11 cellular contexts compared by ENCODE assay signal in the genomic region with DNA sequence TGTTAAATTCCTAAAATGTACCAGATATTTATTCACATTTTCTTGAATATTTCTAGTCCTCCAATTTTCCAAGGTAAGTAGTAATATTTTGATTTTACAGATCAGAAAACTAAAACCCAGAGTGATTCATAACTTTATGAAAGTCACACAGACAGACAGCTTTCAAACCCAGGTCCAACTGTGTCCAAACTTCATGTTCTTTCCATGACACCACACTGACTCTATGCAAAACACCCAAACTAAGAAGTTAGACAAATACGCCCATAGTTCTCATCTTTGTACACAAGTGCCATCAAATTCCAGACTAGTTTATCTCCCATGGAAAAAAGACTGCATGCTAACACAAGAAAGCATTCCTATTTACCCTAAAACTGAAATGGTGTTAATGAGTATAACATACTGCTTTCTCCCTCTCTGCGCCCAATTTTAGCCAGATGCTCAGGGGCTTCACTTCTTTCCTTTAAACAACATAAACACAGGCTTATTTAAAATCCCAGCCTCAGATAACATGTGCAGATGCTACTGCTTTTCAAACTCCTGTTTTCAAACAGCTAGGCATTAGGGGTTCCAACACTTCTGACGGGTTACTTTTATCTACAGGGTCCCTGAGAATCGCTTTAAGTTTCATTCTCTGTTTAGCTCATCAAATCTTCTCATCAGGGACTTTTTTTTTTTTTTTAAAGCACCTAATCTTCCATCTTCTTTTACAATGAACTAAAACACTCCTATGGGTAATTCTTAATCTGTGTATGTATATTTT. TPM values are rescaled to one million over a fixed set of nuclear protein-coding genes. Genes with fewer than 3 reads are reported as not detected.
A peak's percentile ranks its signal among the peaks of the same experiment; 100 is the strongest.
DNase-seq lines count a peak whose midpoint lies in the region; TF ChIP-seq lines count a peak whose summit lies in the region.
"Had no signal": no experiment of that assay in that cellular context is flagged by ENCODE, and none has a peak within 500 bp of the region (broad histone marks: within the 10 kb centered on the region; RNA-seq: fewer than 3 reads in every experiment).

No MANE protein-coding gene starts in this region.

- no peak overlapping the region for H3K4me3 Mint-ChIP-seq in HFFc6
- H3K4me3 Mint-ChIP-seq in nephron progenitor cell = no peak overlapping the region
- H3K4me3 Mint-ChIP-seq in CD14-positive monocyte = no peak overlapping the region

- no peak for TF ChIP-seq CTCF in GM13977 (IDR thresholded peaks at IDR 0.05; ENCODE audit: extremely low read depth, insufficient read depth, missing control alignments)
- TF ChIP-seq CTCF in HFFc6 (IDR thresholded peaks at IDR 0.05) = no peak
- no peak for TF ChIP-seq CTCF in nephron progenitor cell (IDR thresholded peaks at IDR 0.05)
- no peak for TF ChIP-seq CTCF in ascending aorta (IDR thresholded peaks at IDR 0.05)
- TF ChIP-seq CTCF in CD14-positive monocyte (IDR thresholded peaks at IDR 0.05) = no peak

- H3K27me3 Mint-ChIP-seq in HFFc6 (ENCODE audit: insufficient read depth) (no peaks in the 10 kb centered on the region; the same call in 1 of the 2 replicates), nephron progenitor cell (ENCODE audit: low read depth, poor library complexity) (no peaks in the 10 kb centered on the region), CD14-positive monocyte (ENCODE audit: low read depth in 3 of 3) (peaks cover 0 to 1% (median 0%) of the 10 kb centered on the region in 3 donors)

- H3K4me1 ChIP-seq in ascending aorta = peaks cover 0 to 11% of the 10 kb centered on the region in 2 donors
- H3K4me1 ChIP-seq: colonic mucosa had no signal

- DNase-seq in GM13977 (ENCODE audit: low spot score) (peak; percentile 59), HFFc6 (no peak), nephron progenitor cell (no peak), ascending aorta (ENCODE audit: low spot score in 2 of 2) (no peak), amygdala (lab: John Stamatoyannopoulos, UW) (no peak), CD14-positive monocyte (ENCODE audit: low spot score) (no peak)
- DNase-seq in activated CD8-positive, alpha-beta memory T cell treated with anti-CD3 and anti-CD28 coated beads, Interleukin-2, amount 50 U/mL, for 48 hours = peak; percentile 38
- DNase-seq: colonic mucosa, GDM1, NCI-H1930 had no signal

- peak overlapping the region; percentile 24 for H3K27ac Mint-ChIP-seq in HFFc6
- H3K27ac Mint-ChIP-seq in nephron progenitor cell = peak overlapping the region; percentile 8
- H3K27ac Mint-ChIP-seq in CD14-positive monocyte = peak overlapping the region in 3 of 7 donors; percentile 23 to 51 (median 38)

- no peaks in the 10 kb centered on the region for H3K9me3 ChIP-seq in ascending aorta
- H3K9me3 ChIP-seq: colonic mucosa had no signal

- H3K36me3 ChIP-seq in ascending aorta = peaks cover 6% of the 10 kb centered on the region in 2 donors
- H3K36me3 ChIP-seq: colonic mucosa had no signal

- H3K4me1 Mint-ChIP-seq in HFFc6 (ENCODE audit: low read depth) (peaks cover 17% of the 10 kb centered on the region), nephron progenitor cell (peaks cover 48% of the 10 kb centered on the region), CD14-positive monocyte (peaks cover 12% of the 10 kb centered on the region)

- no peaks in the 10 kb centered on the region for H3K27me3 ChIP-seq in ascending aorta
- H3K27me3 ChIP-seq: colonic mucosa had no signal

- no peak overlapping the region for H3K4me3 ChIP-seq in ascending aorta
- H3K4me3 ChIP-seq: colonic mucosa had no signal

- in situ Hi-C loops in GM13977 (cut with MboI; ENCODE audit: low pct_unique_long_range_greater_than_20kb, low sequenced_read_pairs, unreplicated experiment) = no loop called here

- H3K36me3 Mint-ChIP-seq in HFFc6 (ENCODE audit: low read depth) (peaks cover 15% of the 10 kb centered on the region), nephron progenitor cell (ENCODE audit: low read depth) (peaks cover 15% of the 10 kb centered on the region), CD14-positive monocyte (peaks cover 18 to 48% of the 10 kb centered on the region in 2 donors)

- intact Hi-C loops in ascending aorta (cut with DNase I) = no loop called here
- intact Hi-C loops in CD14-positive monocyte (cut with micrococcal nuclease) = no loop called here

- H3K27ac ChIP-seq in ascending aorta = peak overlapping the region in 1 of 2 donors; percentile 18
- H3K27ac ChIP-seq: colonic mucosa, HL-60 had no signal

- H3K9me3 Mint-ChIP-seq in HFFc6 = no peaks in the 10 kb centered on the region
- H3K9me3 Mint-ChIP-seq in nephron progenitor cell = no peaks in the 10 kb centered on the region
- H3K9me3 Mint-ChIP-seq in CD14-positive monocyte = no peaks in the 10 kb centered on the region

RNA-seq across cellular contexts. Expression of a gene that starts 44.6 kb away (rescaled TPM):
- total RNA-seq in HFFc6 (2021; fragmentation: NEBNext Ultra II Directional; extraction: Animal tissue kit (Norgen Biotek cat#: 25700)) = 10 to 100 TPM; 84.4 to 99.7 (median 93.1) TPM
- 70.4 TPM for total RNA-seq in ascending aorta
- polyA plus RNA-seq in CD14-positive monocyte = 10 to 100 TPM; 53.5 to 86.4 TPM

RNA-seq across cellular contexts. Expression of a gene that starts 52.9 kb away (rescaled TPM):
- total RNA-seq in HFFc6 (2021; fragmentation: NEBNext Ultra II Directional; extraction: Animal tissue kit (Norgen Biotek cat#: 25700)) = 1 to 10 TPM; 2.3 to 3.3 (median 2.9) TPM
- 2.0 TPM for total RNA-seq in ascending aorta
- under 1 TPM in 1 of 2 donors, not detected in 1; 0.26 TPM for polyA plus RNA-seq in CD14-positive monocyte

Comparison
In these comparisons a context has a peak if more than half of its experiments do, and no peak if none do; other contexts are left out.
1. DNase-seq: peak in GM13977 (single experiment) and activated CD8-positive, alpha-beta memory T cell treated with anti-CD3 and anti-CD28 coated beads, Interleukin-2, amount 50 U/mL, for 48 hours (single experiment); none in HFFc6 (single experiment), nephron progenitor cell (single experiment), ascending aorta (0 of 2), amygdala (0 of 56) and CD14-positive monocyte (single experiment).